Comparison of ENCODE assay signal across 11 cellular contexts in the genomic region with DNA sequence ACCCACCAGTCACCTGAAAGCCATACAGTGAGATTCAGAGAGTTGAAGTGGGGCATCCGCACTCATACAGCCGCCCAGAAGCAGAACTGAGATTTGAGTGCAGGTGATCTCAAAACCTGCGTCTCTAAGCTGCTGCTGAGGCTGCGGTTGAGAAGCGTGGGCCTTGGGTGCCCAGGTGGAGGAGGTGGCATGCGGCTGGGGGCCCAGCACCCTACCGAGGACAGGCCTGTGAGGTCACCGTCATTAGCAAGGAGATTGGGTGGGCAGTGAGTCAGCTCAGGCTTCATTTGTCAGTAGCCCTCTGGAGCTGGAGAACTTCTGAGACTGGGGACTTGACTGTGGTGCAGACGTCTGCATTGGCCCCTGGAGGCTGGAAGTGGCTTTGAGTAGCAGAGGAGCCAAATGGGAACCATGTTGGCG. TPM values are rescaled to one million over a fixed set of nuclear protein-coding genes. Genes with fewer than 3 reads are reported as not detected.
DNase-seq lines count a peak whose midpoint lies in the region; ATAC-seq, FAIRE-seq and TF ChIP-seq lines count a peak whose summit lies in the region.
"Had no signal": no experiment of that assay in that cellular context is flagged by ENCODE, and none has a peak within 500 bp of the region (broad histone marks: within the 10 kb centered on the region; RNA-seq: fewer than 3 reads in every experiment).

No MANE protein-coding gene starts in this region.

- H3K9ac ChIP-seq in HepG2 (ENCODE audit: insufficient read depth, low read depth, low read length): no peak overlapping the region
- no peak overlapping the region for H3K9ac ChIP-seq in IMR-90 (ENCODE audit: low read depth, low read length)

- H3K79me2 ChIP-seq in HepG2 (ENCODE audit: insufficient read depth, low read length): peaks cover 97% of the 10 kb centered on the region

- no peak overlapping the region for H2BK120ac ChIP-seq in IMR-90 (ENCODE audit: low read depth, low read length)

- POLR2A ChIA-PET in HepG2 (lab: Yijun Ruan, JAX) (interaction anchor here (1.5 to 1.9 kb wide), 2 partner anchors 11 to 58 kb away, joined by 3 to 5 read pairs; no protein-coding TSS in a partner anchor), IMR-90 (lab: Charles Lee; ENCODE audit: unreplicated experiment) (no interaction called here)

- no peaks in the 10 kb centered on the region for H3K36me3 Mint-ChIP-seq in glutamatergic neuron (ENCODE audit: unreplicated experiment)

- no peak for TF ChIP-seq POLR2A in HepG2 (IDR thresholded peaks at IDR 0.05; ENCODE audit: insufficient read depth in 1 of 2, low read depth in 2 of 2, low read length in 2 of 2)
- no peak for TF ChIP-seq POLR2A in right lobe of liver (IDR thresholded peaks at IDR 0.05)
- no peak for TF ChIP-seq POLR2A in IMR-90 (IDR thresholded peaks at IDR 0.05; ENCODE audit: low read depth, low read length)
- no peak for TF ChIP-seq POLR2A in lower leg skin (IDR thresholded peaks at IDR 0.05)

- no peak overlapping the region for H4K8ac ChIP-seq in IMR-90 (ENCODE audit: low read depth in 2 of 2, low read length in 2 of 2)

- DNase-seq in HepG2 (ENCODE audit: low spot score): no peak
- no peak for DNase-seq in right lobe of liver
- peak; percentile 54 for DNase-seq in IMR-90
- DNase-seq in glutamatergic neuron: no peak
- DNase-seq in HT-29 (ENCODE audit: low spot score): no peak
- no peak for DNase-seq in lower leg skin (ENCODE audit: low spot score in 2 of 2)
- DNase-seq in mucosa of gallbladder (ENCODE audit: low spot score): no peak
- DNase-seq: NCI-H2171 treated with DMSO at 0.1 percent for 48 hours had no signal

- H3K4me3 ChIP-seq in HepG2 (replicated peaks in 1 of 3; ENCODE audit: insufficient read depth in 1 of 3, low read depth in 2 of 3, low read length in 3 of 3) (no peak overlapping the region), right lobe of liver (no peak overlapping the region), IMR-90 (ENCODE audit: insufficient read depth, low read depth, low read length) (no peak overlapping the region), lower leg skin (ENCODE audit: low read depth, poor library complexity, severe bottlenecking) (no peak overlapping the region)
- H3K4me3 ChIP-seq: A549 had no signal

- H3K36me3 ChIP-seq in HepG2 (replicated peaks in 1 of 2; ENCODE audit: control insufficient read depth in 1 of 2, insufficient read depth in 2 of 2, low read length in 2 of 2): peaks cover 3 to 9% of the 10 kb centered on the region in 2 experiments
- H3K36me3 ChIP-seq in right lobe of liver: no peaks in the 10 kb centered on the region
- peaks cover 6% of the 10 kb centered on the region; the same call in 1 of the 2 replicates for H3K36me3 ChIP-seq in IMR-90 (ENCODE audit: control insufficient read depth, insufficient read depth, low read length)

- peaks cover 31% of the 10 kb centered on the region for H3K9me3 Mint-ChIP-seq in glutamatergic neuron (ENCODE audit: unreplicated experiment)

- no peak overlapping the region for H2AK9ac ChIP-seq in IMR-90 (replicated peaks; ENCODE audit: low read depth, low read length, poor library complexity)

- no peak overlapping the region for H3K56ac ChIP-seq in IMR-90 (ENCODE audit: extremely low read depth, insufficient read depth, low read length)

- peaks cover 6 to 97% of the 10 kb centered on the region in 2 experiments for H3K79me1 ChIP-seq in IMR-90 (ENCODE audit: low read depth in 1 of 2, low read length in 2 of 2)

- H3K4me1 Mint-ChIP-seq in glutamatergic neuron (ENCODE audit: low read depth, unreplicated experiment): peaks cover 68% of the 10 kb centered on the region

- peak overlapping the region; percentile 20; the same call in 1 of the 2 replicates for H3K14ac ChIP-seq in IMR-90 (replicated peaks; ENCODE audit: low read depth, low read length)

- TF ChIP-seq EP300 in HepG2 (IDR thresholded peaks at IDR 0.05; ENCODE audit: low read depth in 2 of 2, low read length in 2 of 2): no peak
- no peak for TF ChIP-seq EP300 in HepG2 (CRISPR knock-in tag; IDR thresholded peaks at IDR 0.05; ENCODE audit: borderline replicate concordance)

- no peak for FAIRE-seq in HepG2 (lab: Jason Lieb, UNC)
- FAIRE-seq: A549, TTC549 had no signal

- H3K27me3 ChIP-seq in HepG2 (ENCODE audit: control insufficient read depth in 1 of 2, insufficient read depth in 2 of 2, low read length in 2 of 2): no peaks in the 10 kb centered on the region
- no peaks in the 10 kb centered on the region for H3K27me3 ChIP-seq in right lobe of liver
- no peaks in the 10 kb centered on the region for H3K27me3 ChIP-seq in IMR-90 (ENCODE audit: control insufficient read depth, insufficient read depth, low read length)

- dilution Hi-C loops in IMR-90 (cut with HindIII; ENCODE audit: low sequenced_read_pairs, unreplicated experiment): no loop called here

- intact Hi-C loops in HepG2 (cut with micrococcal nuclease; ENCODE audit: unreplicated experiment): no loop called here
- intact Hi-C loops in right lobe of liver (cut with DNase I): loop anchor here in 1 of 2 donors (10.0 kb wide), 1 partner anchor 96 kb away; no protein-coding TSS in a partner anchor
- intact Hi-C loops in IMR-90 (cut with micrococcal nuclease): no loop called here
- intact Hi-C loops in lower leg skin (cut with DNase I; ENCODE audit: low total_unique reads): no loop called here

- no peaks in the 10 kb centered on the region for H3K9me3 ChIP-seq in HepG2 (ENCODE audit: low read length)
- H3K9me3 ChIP-seq in right lobe of liver: no peaks in the 10 kb centered on the region
- no peaks in the 10 kb centered on the region for H3K9me3 ChIP-seq in IMR-90 (ENCODE audit: control insufficient read depth, insufficient read depth, low read length)
- H3K9me3 ChIP-seq: A549 had no signal

- in situ Hi-C loops in HepG2 (cut with HindIII; ENCODE audit: extremely low pct_ligation_motif_present, low pct_unique_long_range_greater_than_20kb) (loop anchor here (25.0 kb wide), 1 partner anchor 89 kb away; no protein-coding TSS in a partner anchor), IMR-90 (cut with MboI; ENCODE audit: low sequenced_read_pairs) (no loop called here)

- ATAC-seq in HepG2 (no peak), right lobe of liver (no peak), HG02678 (IDR thresholded peaks at IDR 0.05; ENCODE audit: unreplicated experiment) (peak; percentile 83), IMR-90 (ENCODE audit: low read depth) (no peak)
- ATAC-seq: A549 had no signal

- peaks cover 83% of the 10 kb centered on the region for H3K9me1 ChIP-seq in IMR-90 (ENCODE audit: insufficient read depth, low read length)

- no peak overlapping the region for H3K18ac ChIP-seq in IMR-90 (ENCODE audit: low read depth, low read length)

- no peak overlapping the region for H2BK5ac ChIP-seq in IMR-90 (ENCODE audit: low read depth, low read length, poor library complexity, severe bottlenecking)

- H3K23ac ChIP-seq in IMR-90 (ENCODE audit: low read depth, low read length): no peak overlapping the region

- H3K4me1 ChIP-seq in HepG2 (ENCODE audit: insufficient read depth, low read length) (peaks cover 88% of the 10 kb centered on the region), right lobe of liver (peaks cover 0 to 57% (median 26%) of the 10 kb centered on the region in 4 donors), IMR-90 (ENCODE audit: control insufficient read depth, insufficient read depth, low read length) (peaks cover 76% of the 10 kb centered on the region)

- no peak overlapping the region for H3K27ac Mint-ChIP-seq in glutamatergic neuron (ENCODE audit: unreplicated experiment)

- BruUV-seq in HepG2 (replicated peaks; lab: Mats Ljungman, UMichigan): no TSS peak
- BruUV-seq in IMR-90 (replicated peaks; lab: Mats Ljungman, UMichigan): no TSS peak

- no peak overlapping the region for H2BK15ac ChIP-seq in IMR-90 (ENCODE audit: low read depth, low read length)

- CTCF ChIA-PET in HepG2 (lab: Yijun Ruan, JAX; ENCODE audit: low intra/inter-chr PET ratio, low total read pairs): no interaction called here
- CTCF ChIA-PET in IMR-90 (lab: Yijun Ruan, JAX): interaction anchor here (0.5 kb wide), 1 partner anchor 76 kb away, joined by 3 read pairs; no protein-coding TSS in a partner anchor

- H3K27ac ChIP-seq in HepG2 (ENCODE audit: extremely low read length, insufficient read depth, low read length) (no peak overlapping the region), right lobe of liver (no peak overlapping the region), IMR-90 (ENCODE audit: insufficient read depth, low read length) (no peak overlapping the region)

- TF ChIP-seq RAD21 in HepG2 (CRISPR knock-in tag; IDR thresholded peaks at IDR 0.05) (no peak), IMR-90 (IDR thresholded peaks at IDR 0.05; ENCODE audit: low read length) (no peak)

- H2BK20ac ChIP-seq in IMR-90 (ENCODE audit: low read depth, low read length): no peak overlapping the region

- WGBS in HepG2 (ENCODE audit: low lambda C conversion rate): 100% methylated on average over 6 of the region's 10 CpGs
- WGBS in right lobe of liver (ENCODE audit: insufficient coverage, low coverage, low lambda C conversion rate, missing lambda C conversion rate): 80% methylated on average over 1 of the region's 10 CpGs
- 78% methylated on average over 5 of the region's 10 CpGs; no CpG with 5 or more reads in 1 of the 2 experiments for whole genome bisulfite sequencing in IMR-90 (ENCODE audit: extremely low coverage in 2 of 2, insufficient read length in 1 of 2), 2 experiments
- WGBS in lower leg skin, 2 donors: 76 to 89% methylated on average over 10 of the region's 10 CpGs

- H2AFZ ChIP-seq in HepG2 (ENCODE audit: low read length) (no peak overlapping the region), IMR-90 (replicated peaks; ENCODE audit: low read length, poor library complexity) (peak overlapping the region; percentile 29)

- no peak overlapping the region for H4K91ac ChIP-seq in IMR-90 (ENCODE audit: insufficient read depth, low read depth, low read length)

- no peak overlapping the region for H2AK5ac ChIP-seq in IMR-90 (ENCODE audit: low read depth, low read length)

- no peak for TF ChIP-seq CTCF in HepG2 (CRISPR knock-in tag; IDR thresholded peaks at IDR 0.05)
- no peak for TF ChIP-seq CTCF in right lobe of liver (IDR thresholded peaks at IDR 0.05)
- TF ChIP-seq CTCF in IMR-90 (conservative IDR thresholded peaks at IDR 0.05; ENCODE audit: low read depth, low read length): no peak
- no peak for TF ChIP-seq CTCF in glutamatergic neuron (IDR thresholded peaks at IDR 0.05; ENCODE audit: partially characterized antibody, unreplicated experiment)
- no peak for TF ChIP-seq CTCF in lower leg skin (IDR thresholded peaks at IDR 0.05)

- H4K20me1 ChIP-seq in HepG2 (ENCODE audit: insufficient read depth, low read length) (peaks cover 92% of the 10 kb centered on the region), IMR-90 (ENCODE audit: insufficient read depth, low read length) (peaks cover 99% of the 10 kb centered on the region)

- H3K4me2 ChIP-seq in HepG2 (ENCODE audit: low read depth, low read length): no peak overlapping the region
- no peak overlapping the region for H3K4me2 ChIP-seq in IMR-90 (ENCODE audit: low read depth, low read length)
- H3K4me2 ChIP-seq: A549 had no signal

- no peak overlapping the region for H3K4me3 Mint-ChIP-seq in glutamatergic neuron (ENCODE audit: unreplicated experiment)

- H4K5ac ChIP-seq in IMR-90 (ENCODE audit: low read depth, low read length): no peak overlapping the region

- peaks cover 36% of the 10 kb centered on the region for H3K27me3 Mint-ChIP-seq in glutamatergic neuron (ENCODE audit: unreplicated experiment)

- H3K4ac ChIP-seq in IMR-90 (ENCODE audit: low read depth, low read length): no peak overlapping the region

RNA-seq across cellular contexts. Expression of a gene that starts 29.8 kb away (rescaled TPM):
- total RNA-seq in HepG2 (2016; rRNA removed; fragmentation: Illumina TruSeq; extraction: Trizol) (5.3 and 11.0 TPM in 2 replicates), right lobe of liver (10 to 100 TPM in 5 of 6 experiments, 1 to 10 TPM in 1; 9.9 to 22.8 (median 12.3) TPM), IMR-90 (2012; rRNA removed) (6.6 and 6.7 TPM in 2 replicates), glutamatergic neuron (ENCODE audit: unreplicated experiment) (230 TPM), lower leg skin (10 to 100 TPM; 58.1 to 87.4 (median 74.2) TPM), mucosa of gallbladder (107 TPM)
- total RNA-seq in HepG2 (2016; cell fraction: cytosol; rRNA removed; fragmentation: Illumina TruSeq; extraction: Trizol; ENCODE audit: low read depth): 2.3 and 2.6 TPM in 2 replicates
- 5.2 and 10.5 TPM in 2 replicates for total RNA-seq in HepG2 (2016; cell fraction: insoluble cytoplasmic fraction; rRNA removed; fragmentation: Illumina TruSeq; extraction: Trizol)
- 7.0 and 7.7 TPM in 2 replicates for total RNA-seq in HepG2 (2016; cell fraction: membrane; rRNA removed; fragmentation: Illumina TruSeq; extraction: Trizol)
- 9.9 and 13.1 TPM in 2 replicates for total RNA-seq in HepG2 (2016; cell fraction: nucleus; rRNA removed; fragmentation: Illumina TruSeq; extraction: Trizol)
- polyA plus RNA-seq in HepG2 (2011; rRNA removed) (8.8 and 10.2 TPM in 2 replicates), IMR-90 (2012; rRNA removed) (43.2 and 48.7 TPM in 2 replicates)
- 7.4 TPM in 2 replicates for polyA plus RNA-seq in HepG2 (2011; cell fraction: cytosol; rRNA removed)
- 42.1 and 46.0 TPM in 2 replicates for polyA plus RNA-seq in HepG2 (2011; cell fraction: nucleus; rRNA removed)
- 22.4 and 32.5 TPM in 2 replicates for polyA plus RNA-seq in HepG2 (2012)
- 0.69 and 1.1 TPM in 2 replicates for polyA plus RNA-seq in HepG2 (2016; cell fraction: cytosol; fragmentation: Illumina TruSeq; extraction: Trizol; ENCODE audit: low read depth)
- polyA plus RNA-seq in HepG2 (2016; cell fraction: insoluble cytoplasmic fraction; fragmentation: Illumina TruSeq; extraction: Trizol; ENCODE audit: low read depth): 16.0 and 20.6 TPM in 2 replicates
- 2.4 and 3.8 TPM in 2 replicates for polyA plus RNA-seq in HepG2 (2016; cell fraction: membrane; fragmentation: Illumina TruSeq; extraction: Trizol; ENCODE audit: low read depth)
- 25.8 and 26.9 TPM in 2 replicates for polyA plus RNA-seq in HepG2 (2016; cell fraction: nucleus; fragmentation: Illumina TruSeq; extraction: Trizol; ENCODE audit: insufficient read depth, low read depth)
- 7.8 and 28.6 TPM in 2 replicates for polyA minus RNA-seq in HepG2 (2011; rRNA and poly(A)+ RNA removed; ENCODE audit: low replicate concordance)
- 19.5 and 20.1 TPM in 2 replicates for polyA minus RNA-seq in HepG2 (2011; cell fraction: cytosol; rRNA and poly(A)+ RNA removed)
- polyA minus RNA-seq in HepG2 (2011; cell fraction: nucleus; rRNA and poly(A)+ RNA removed): 27.4 and 29.2 TPM in 2 replicates
- 39.5 and 51.2 TPM in 2 replicates for polyA plus RNA-seq in IMR-90 (2012; cell fraction: cytosol; rRNA removed)
- 57.0 and 113 TPM in 2 replicates for polyA plus RNA-seq in IMR-90 (2012; cell fraction: nucleus; rRNA removed; ENCODE audit: low replicate concordance)
- total RNA-seq in HT-29 (2014; rRNA removed; shearing (Covaris generic)): 21.0 and 27.5 TPM in 2 replicates
